Comparison of ENCODE assay signal across 1 cellular context in genomic region chr3:184133840-184134745, GRCh38.
TF ChIP-seq lines count a peak whose summit lies in the region.

No MANE protein-coding gene starts in this region.

TF ChIP-seq in GM12878, 131 proteins besides CTCF, POLR2A, EP300 and RAD21 (continues in another document):
- 0 out of 2 replicates have a peak, but pooled peaks have one; percentile 33 for TF ChIP-seq TBL1XR1 (IDR thresholded peaks at IDR 0.05; ENCODE audit: low read depth, low read length)
- peak; percentile 85 for TF ChIP-seq MAX (IDR thresholded peaks at IDR 0.05; ENCODE audit: low read depth, low read length)
- no peak for TF ChIP-seq HDGF (IDR thresholded peaks at IDR 0.05)
- no peak for TF ChIP-seq ZBTB4 (CRISPR knock-in tag; IDR thresholded peaks at IDR 0.05)
- no peak for TF ChIP-seq ZNF207 (IDR thresholded peaks at IDR 0.05; ENCODE audit: borderline replicate concordance)
- TF ChIP-seq ELK1 (IDR thresholded peaks at IDR 0.05; ENCODE audit: low read depth, low read length) = no peak
- TF ChIP-seq JUNB (IDR thresholded peaks at IDR 0.05) = no peak
- no peak for TF ChIP-seq ZSCAN29 (IDR thresholded peaks at IDR 0.05)
- no peak for TF ChIP-seq SMAD1 (IDR thresholded peaks at IDR 0.05; ENCODE audit: low read depth, partially characterized antibody)
- TF ChIP-seq CREB1 (IDR thresholded peaks at IDR 0.05; ENCODE audit: low read depth) = peak; percentile 47; the same call in 1 of the 2 replicates
- TF ChIP-seq PAX5 (IDR thresholded peaks at IDR 0.05; ENCODE audit: borderline replicate concordance, low read depth, low read length) = no peak
- peak; percentile 32; the same call in 1 of the 2 replicates for TF ChIP-seq NBN (IDR thresholded peaks at IDR 0.05)
- no peak for TF ChIP-seq BRCA1 (IDR thresholded peaks at IDR 0.05; ENCODE audit: low read depth, low read length)
- no peak for TF ChIP-seq RAD51 (IDR thresholded peaks at IDR 0.05)
- 0 out of 2 replicates have a peak, but pooled peaks have one; percentile 29 for TF ChIP-seq ZNF687 (IDR thresholded peaks at IDR 0.05)
- no peak for TF ChIP-seq KAT2A (conservative IDR thresholded peaks at IDR 0.05; ENCODE audit: control insufficient read depth, low read depth, low read length)
- no peak for TF ChIP-seq TARDBP (IDR thresholded peaks at IDR 0.05; ENCODE audit: borderline replicate concordance)
- no peak for TF ChIP-seq EZH2 (IDR thresholded peaks at IDR 0.05; ENCODE audit: borderline replicate concordance, control insufficient read depth, low read depth, low read length)
- peak; percentile 27; the same call in 1 of the 2 replicates for TF ChIP-seq REST (IDR thresholded peaks at IDR 0.05; ENCODE audit: low read depth, low read length)
- TF ChIP-seq SIN3A (IDR thresholded peaks at IDR 0.05; ENCODE audit: low read depth, low read length) = peak; percentile 24; the same call in 1 of the 2 replicates
- no peak for TF ChIP-seq BCLAF1 (IDR thresholded peaks at IDR 0.05)
- TF ChIP-seq SIX5 (IDR thresholded peaks at IDR 0.05; ENCODE audit: low read depth, low read length, severe bottlenecking) = peak; percentile 69
- TF ChIP-seq MLLT1 (IDR thresholded peaks at IDR 0.05) = 0 out of 2 replicates have a peak, but pooled peaks have one; percentile 34
- TF ChIP-seq ESRRA (IDR thresholded peaks at IDR 0.05; ENCODE audit: low read length) = no peak
- TF ChIP-seq JUND (IDR thresholded peaks at IDR 0.05; ENCODE audit: low read depth, low read length) = no peak
- no peak for TF ChIP-seq CBX5 (IDR thresholded peaks at IDR 0.05; ENCODE audit: low read depth)
- no peak for TF ChIP-seq PKNOX1 (IDR thresholded peaks at IDR 0.05)
- TF ChIP-seq MTA3 (IDR thresholded peaks at IDR 0.05; ENCODE audit: borderline replicate concordance, low read length) = no peak
- TF ChIP-seq RFX5 (IDR thresholded peaks at IDR 0.05; ENCODE audit: low read depth, low read length) = no peak
- peak; percentile 53 for TF ChIP-seq CREM (IDR thresholded peaks at IDR 0.05; ENCODE audit: low read depth)
- 0 out of 4 replicates have a peak, but pooled peaks of 1 of the 2 experiments have one; percentile 22 for TF ChIP-seq SRF (IDR thresholded peaks at IDR 0.05; ENCODE audit: low read depth in 2 of 2, low read length in 2 of 2)
- TF ChIP-seq CHD1 (IDR thresholded peaks at IDR 0.05; ENCODE audit: low read depth, low read length) = no peak
- no peak for TF ChIP-seq STAT1 (conservative IDR thresholded peaks at IDR 0.05)
- TF ChIP-seq YBX1 (IDR thresholded peaks at IDR 0.05) = no peak
- no peak for TF ChIP-seq E2F4 (IDR thresholded peaks at IDR 0.05; ENCODE audit: low read depth, low read length)
- TF ChIP-seq BHLHE40 (IDR thresholded peaks at IDR 0.05; ENCODE audit: borderline replicate concordance in 1 of 2, low read depth in 2 of 2, low read length in 1 of 2) = peak; percentile 76 to 88
- TF ChIP-seq POLR2AphosphoS2 (IDR thresholded peaks at IDR 0.05; ENCODE audit: low read depth, low read length) = no peak
- no peak for TF ChIP-seq ATF2 (IDR thresholded peaks at IDR 0.05; ENCODE audit: low read length)
